8 cellular contexts compared by ENCODE assay signal in the genomic region with DNA sequence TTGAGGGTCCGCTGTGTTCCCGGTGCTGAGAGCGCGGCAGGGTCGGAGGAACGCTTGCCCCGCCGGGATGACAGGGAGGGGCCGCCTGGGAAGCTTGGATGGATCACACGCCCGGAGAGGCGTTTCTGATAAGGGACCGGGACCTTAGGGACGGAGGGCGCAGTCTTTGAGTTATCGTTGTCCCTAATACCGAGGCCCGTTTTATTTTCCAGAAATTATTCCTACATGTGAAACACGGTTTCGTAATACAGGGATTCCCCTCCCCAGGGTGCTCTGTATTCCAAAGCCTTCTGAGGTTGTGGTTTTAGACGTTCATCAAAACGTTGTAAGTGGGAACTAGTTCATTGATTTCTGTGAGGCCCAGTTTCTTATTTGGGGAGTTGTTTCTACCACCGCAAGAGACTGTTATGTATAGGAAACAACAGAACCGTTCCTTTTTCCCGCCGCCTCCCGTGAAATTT. TPM values are rescaled to one million over a fixed set of nuclear protein-coding genes. Genes with fewer than 3 reads are reported as not detected.
DNase-seq lines count a peak whose midpoint lies in the region; ATAC-seq and TF ChIP-seq lines count a peak whose summit lies in the region.

No MANE protein-coding gene starts in this region.

- H3K9me2 ChIP-seq in HCT116 (ENCODE audit: insufficient read depth): no peaks in the 10 kb centered on the region

- peaks cover 20 to 26% of the 10 kb centered on the region in 2 donors for H3K36me3 Mint-ChIP-seq in CD4-positive, alpha-beta memory T cell
- H3K36me3 Mint-ChIP-seq in memory B cell: peaks cover 8% of the 10 kb centered on the region

- TF ChIP-seq CTCF in HCT116 (IDR thresholded peaks at IDR 0.05 in 2 of 3, conservative IDR thresholded peaks at IDR 0.05 in 1 of 3; ENCODE audit: borderline replicate concordance in 1 of 3, insufficient read depth in 1 of 3, low read depth in 2 of 3, low read length in 2 of 3): no peak
- TF ChIP-seq CTCF in uterus (IDR thresholded peaks at IDR 0.05): no peak

- intact Hi-C loops in CD4-positive, alpha-beta memory T cell (cut with micrococcal nuclease): loop anchor here (2.0 to 5.0 kb wide), 3 partner anchors 177 to 1229 kb away; partner anchors contain the start of genes DPY19L3 and ZNF507
- intact Hi-C loops in HCT116 (cut with micrococcal nuclease) (no loop called here), uterus (cut with DNase I; ENCODE audit: low total_unique reads) (no loop called here)

- no TSS peak for BruUV-seq in HCT116 (replicated peaks; lab: Mats Ljungman, UMichigan)

- no peaks in the 10 kb centered on the region for H3K27me3 ChIP-seq in CD4-positive, alpha-beta memory T cell (ENCODE audit: insufficient read depth, low read length)
- H3K27me3 ChIP-seq in HCT116 (ENCODE audit: insufficient read depth, low read length): no peaks in the 10 kb centered on the region
- H3K27me3 ChIP-seq in effector memory CD4-positive, alpha-beta T cell (replicated peaks; ENCODE audit: control insufficient read depth, insufficient read depth, low read length, poor library complexity, severe bottlenecking): no peaks in the 10 kb centered on the region
- no peaks in the 10 kb centered on the region for H3K27me3 ChIP-seq in uterus

- peaks cover 30% of the 10 kb centered on the region for H3K4me1 ChIP-seq in CD4-positive, alpha-beta memory T cell (ENCODE audit: insufficient read depth, low read length)
- peaks cover 6 to 15% of the 10 kb centered on the region in 2 experiments for H3K4me1 ChIP-seq in HCT116 (ENCODE audit: control insufficient read depth in 1 of 2, insufficient read depth in 2 of 2, low read length in 2 of 2)
- H3K4me1 ChIP-seq in effector memory CD4-positive, alpha-beta T cell (ENCODE audit: control insufficient read depth, insufficient read depth, low read length, poor library complexity, severe bottlenecking): peaks cover 13% of the 10 kb centered on the region
- peaks cover 0 to 9% of the 10 kb centered on the region in 2 donors for H3K4me1 ChIP-seq in uterus

- no peaks in the 10 kb centered on the region for H3K27me3 Mint-ChIP-seq in CD4-positive, alpha-beta memory T cell
- H3K27me3 Mint-ChIP-seq in memory B cell: peaks cover 2% of the 10 kb centered on the region

- H3K9ac ChIP-seq in HCT116 (ENCODE audit: low read length): peak overlapping the region; percentile 94

- H3K4me3 ChIP-seq in CD4-positive, alpha-beta memory T cell (ENCODE audit: low read length in 2 of 2): peak overlapping the region; percentile 66 to 88
- H3K4me3 ChIP-seq in HCT116 (replicated peaks in 1 of 2; ENCODE audit: low read depth in 1 of 2, low read length in 2 of 2) (peak overlapping the region; percentile 95 to 98), uterus (peak overlapping the region; percentile 62 to 87)
- H3K4me3 ChIP-seq in effector memory CD4-positive, alpha-beta T cell (ENCODE audit: insufficient read depth, low read depth, low read length, poor library complexity, severe bottlenecking): peak overlapping the region; percentile 56

- CTCF ChIA-PET in CD4-positive, alpha-beta memory T cell (lab: Charles Lee; ENCODE audit: partially characterized antibody): interaction anchor here (1.2 kb wide), 1 partner anchor 9 kb away, joined by 3 read pairs; no protein-coding TSS in a partner anchor
- CTCF ChIA-PET in HCT116 (lab: Charles Lee): interaction anchor here (1.1 to 1.7 kb wide), 2 partner anchors 18 to 1914 kb away, joined by 3 to 5 read pairs; no protein-coding TSS in a partner anchor

- H3K9me3 Mint-ChIP-seq in CD4-positive, alpha-beta memory T cell: no peaks in the 10 kb centered on the region
- no peaks in the 10 kb centered on the region for H3K9me3 Mint-ChIP-seq in memory B cell

- RAD21 ChIA-PET in HCT116 (lab: Charles Lee; ENCODE audit: low non-redundant PET in 1 of 2, low total read pairs in 2 of 2, uncharacterized antibody in 2 of 2, unreplicated experiment in 2 of 2): no interaction called here

- no peak for TF ChIP-seq POLR2A in HCT116 (IDR thresholded peaks at IDR 0.05; ENCODE audit: borderline replicate concordance, extremely low read depth, insufficient read depth, insufficient read length)
- TF ChIP-seq POLR2A in uterus (IDR thresholded peaks at IDR 0.05): no peak

- peak overlapping the region; percentile 83 to 91 (median 86) for H3K27ac Mint-ChIP-seq in CD4-positive, alpha-beta memory T cell
- peak overlapping the region; percentile 81 for H3K27ac Mint-ChIP-seq in memory B cell

- no peaks in the 10 kb centered on the region for H4K20me1 ChIP-seq in HCT116 (ENCODE audit: insufficient read depth)

- no peak for DNase-seq in CD4-positive, alpha-beta memory T cell
- DNase-seq in HCT116 (ENCODE audit: low read depth, low spot score) (no peak), RPMI7951 (ENCODE audit: low read depth) (peak; percentile 59), memory B cell (ENCODE audit: low spot score in 2 of 2) (no peak), uterus (peak in 1 of 2 donors; percentile 28), NCI-H2029 treated with DMSO at 0.1 percent for 48 hours (lab: John Stamatoyannopoulos, UW) (no peak)
- no peak for DNase-seq in effector memory CD4-positive, alpha-beta T cell
- no peak for DNase-seq in activated CD4-positive, CD25-positive, alpha-beta regulatory T cell (lab: John Stamatoyannopoulos, UW)

- peak overlapping the region; percentile 74 for H3K27ac ChIP-seq in CD4-positive, alpha-beta memory T cell (ENCODE audit: low read depth, low read length)
- H3K27ac ChIP-seq in HCT116 (ENCODE audit: low read depth, low read length) (peak overlapping the region; percentile 84), uterus (peak overlapping the region; percentile 67 to 85)
- peak overlapping the region; percentile 76 for H3K27ac ChIP-seq in effector memory CD4-positive, alpha-beta T cell (ENCODE audit: insufficient read depth, low read length, poor library complexity, severe bottlenecking)

- no peak overlapping the region for H2AFZ ChIP-seq in HCT116 (ENCODE audit: low read depth, low read length, poor library complexity, severe bottlenecking)

- peaks cover 34% of the 10 kb centered on the region for H3K79me2 ChIP-seq in HCT116 (ENCODE audit: insufficient read depth, low read length)

- no peaks in the 10 kb centered on the region for H3K9me3 ChIP-seq in CD4-positive, alpha-beta memory T cell (ENCODE audit: control insufficient read depth in 1 of 2, low read length in 2 of 2)
- H3K9me3 ChIP-seq in HCT116 (ENCODE audit: control insufficient read depth in 1 of 2, insufficient read depth in 1 of 2, low read depth in 1 of 2, low read length in 2 of 2) (no peaks in the 10 kb centered on the region), uterus (no peaks in the 10 kb centered on the region)
- H3K9me3 ChIP-seq in effector memory CD4-positive, alpha-beta T cell (ENCODE audit: control insufficient read depth, low read length): no peaks in the 10 kb centered on the region

- peak overlapping the region; percentile 95 for H3K4me2 ChIP-seq in HCT116 (ENCODE audit: low read length)

- H3K4me3 Mint-ChIP-seq in CD4-positive, alpha-beta memory T cell: peak overlapping the region; percentile 80 to 90 (median 86)
- H3K4me3 Mint-ChIP-seq in memory B cell: peak overlapping the region; percentile 84

- no peak for TF ChIP-seq RAD21 in HCT116 (IDR thresholded peaks at IDR 0.05; ENCODE audit: low read depth)

- peaks cover 22% of the 10 kb centered on the region for H3K36me3 ChIP-seq in CD4-positive, alpha-beta memory T cell (ENCODE audit: insufficient read depth, low read length)
- peaks cover 31 to 38% of the 10 kb centered on the region in 2 experiments for H3K36me3 ChIP-seq in HCT116 (ENCODE audit: control insufficient read depth in 1 of 2, insufficient read depth in 2 of 2, low read length in 2 of 2)
- H3K36me3 ChIP-seq in effector memory CD4-positive, alpha-beta T cell (ENCODE audit: control insufficient read depth, insufficient read depth, low read length): peaks cover 27% of the 10 kb centered on the region
- H3K36me3 ChIP-seq in uterus: no peaks in the 10 kb centered on the region

- peaks cover 25 to 46% (median 35%) of the 10 kb centered on the region in 4 donors for H3K4me1 Mint-ChIP-seq in CD4-positive, alpha-beta memory T cell
- peaks cover 9% of the 10 kb centered on the region for H3K4me1 Mint-ChIP-seq in memory B cell

- ATAC-seq in HCT116: peak; percentile 34
- ATAC-seq in memory B cell (ENCODE audit: low read depth): no peak

- POLR2A ChIA-PET in CD4-positive, alpha-beta memory T cell (lab: Charles Lee; ENCODE audit: partially characterized antibody): interaction anchor here (0.5 to 2.6 kb wide), 8 partner anchors 17 to 940 kb away, joined by 3 to 14 read pairs (median 4); partner anchors contain the start of genes ANKRD27, CEBPG, CEP89 and FAAP24
- POLR2A ChIA-PET in HCT116 (lab: Charles Lee): interaction anchor here (1.1 kb wide), 1 partner anchor 15 kb away, joined by 3 read pairs; no protein-coding TSS in a partner anchor

TF ChIP-seq in HCT116, 20 proteins besides CTCF, POLR2A, EP300 and RAD21 (continues in another document):
- TF ChIP-seq SRF (IDR thresholded peaks at IDR 0.05; ENCODE audit: low read depth): no peak
- TF ChIP-seq, protein P1, sequence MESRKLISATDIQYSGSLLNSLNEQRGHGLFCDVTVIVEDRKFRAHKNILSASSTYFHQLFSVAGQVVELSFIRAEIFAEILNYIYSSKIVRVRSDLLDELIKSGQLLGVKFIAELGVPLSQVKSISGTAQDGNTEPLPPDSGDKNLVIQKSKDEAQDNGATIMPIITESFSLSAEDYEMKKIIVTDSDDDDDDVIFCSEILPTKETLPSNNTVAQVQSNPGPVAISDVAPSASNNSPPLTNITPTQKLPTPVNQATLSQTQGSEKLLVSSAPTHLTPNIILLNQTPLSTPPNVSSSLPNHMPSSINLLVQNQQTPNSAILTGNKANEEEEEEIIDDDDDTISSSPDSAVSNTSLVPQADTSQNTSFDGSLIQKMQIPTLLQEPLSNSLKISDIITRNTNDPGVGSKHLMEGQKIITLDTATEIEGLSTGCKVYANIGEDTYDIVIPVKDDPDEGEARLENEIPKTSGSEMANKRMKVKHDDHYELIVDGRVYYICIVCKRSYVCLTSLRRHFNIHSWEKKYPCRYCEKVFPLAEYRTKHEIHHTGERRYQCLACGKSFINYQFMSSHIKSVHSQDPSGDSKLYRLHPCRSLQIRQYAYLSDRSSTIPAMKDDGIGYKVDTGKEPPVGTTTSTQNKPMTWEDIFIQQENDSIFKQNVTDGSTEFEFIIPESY (IDR thresholded peaks at IDR 0.05; ENCODE audit: extremely low read depth, insufficient replicate concordance, low read length): no peak
- no peak for TF ChIP-seq EZH2phosphoT487 (IDR thresholded peaks at IDR 0.05; ENCODE audit: borderline replicate concordance)
- TF ChIP-seq CBX3 (IDR thresholded peaks at IDR 0.05; ENCODE audit: low read depth): no peak
- TF ChIP-seq CEBPB (IDR thresholded peaks at IDR 0.05; ENCODE audit: low read depth): no peak
- TF ChIP-seq ATF3 (IDR thresholded peaks at IDR 0.05): no peak

RNA-seq across cellular contexts. Expression of gene PDCD5, which starts 0.7 kb away (rescaled TPM):
- 10 to 100 TPM; 61.1 to 67.4 TPM for total RNA-seq in CD4-positive, alpha-beta memory T cell
- 100 to 1,000 TPM; 172 to 195 TPM for polyA plus RNA-seq in CD4-positive, alpha-beta memory T cell
- total RNA-seq in HCT116 (2021; ENCODE audit: unreplicated experiment) (143 TPM), uterus (10 to 100 TPM; 14.7 to 82.6 (median 48.7) TPM)
- 82.0 and 97.8 TPM in 2 replicates for polyA plus RNA-seq in HCT116 (2012)
- total RNA-seq in RPMI7951 (2014; rRNA removed; shearing (Covaris generic)): 288 and 343 TPM in 2 replicates
